ENCODE assay signal across 7 cellular contexts in the genomic region with DNA sequence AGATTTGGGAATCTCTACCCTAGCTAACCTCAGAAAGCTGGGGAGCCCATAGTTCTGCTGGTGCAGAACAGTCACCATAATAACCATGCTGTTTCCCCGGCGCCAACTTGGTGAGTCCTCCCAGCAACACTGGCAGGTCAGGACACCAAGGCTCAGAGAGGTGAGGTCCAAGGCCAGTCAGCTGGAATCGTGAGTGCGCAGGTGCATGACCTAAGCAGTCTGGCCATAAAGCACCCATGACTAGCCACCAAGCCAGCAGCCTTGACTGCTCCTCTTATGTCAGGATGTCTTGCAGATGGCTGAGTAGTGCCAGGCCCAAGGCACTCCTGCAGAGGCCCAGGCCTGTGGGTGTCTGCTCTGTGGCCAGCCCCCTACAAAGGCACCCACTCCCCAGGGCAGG. TPM values are rescaled to one million over a fixed set of nuclear protein-coding genes. Genes with fewer than 3 reads are reported as not detected.
DNase-seq lines count a peak whose midpoint lies in the region; ATAC-seq, FAIRE-seq and TF ChIP-seq lines count a peak whose summit lies in the region.

No MANE protein-coding gene starts in this region.

- H2BK15ac ChIP-seq in H9 (ENCODE audit: low read depth, low read length) = no peak overlapping the region

- no peak overlapping the region for H4K8ac ChIP-seq in H9 (replicated peaks; ENCODE audit: insufficient read length, low read depth, low read length)

- H2BK120ac ChIP-seq in H9 (ENCODE audit: low read depth, low read length, poor library complexity, severe bottlenecking) = no peak overlapping the region

- H3K4me3 ChIP-seq in keratinocyte (ENCODE audit: control insufficient read depth in 2 of 3, extremely low read depth in 1 of 3, insufficient read depth in 2 of 3, low read depth in 1 of 3, low read length in 3 of 3) = peak overlapping the region in 2 of 3 experiments; percentile 18 to 66

- H2AFZ ChIP-seq in H9 (ENCODE audit: low read length) = no peak overlapping the region
- no peak overlapping the region for H2AFZ ChIP-seq in keratinocyte (ENCODE audit: control insufficient read depth, low read length)

- H3K4me1 Mint-ChIP-seq in H9 = peaks cover 37 to 41% of the 10 kb centered on the region in 2 experiments
- H3K4me1 Mint-ChIP-seq in WTC11 = peaks cover 42% of the 10 kb centered on the region
- H3K4me1 Mint-ChIP-seq in stimulated activated naive CD8-positive, alpha-beta T cell treated with anti-CD3 and anti-CD28 coated beads, Interleukin-15, Interleukin-2, amounts not matched to agents 100 ng/mL and 50 ng/mL, for 24 hours (ENCODE audit: low read depth) = peaks cover 60% of the 10 kb centered on the region

- dilution Hi-C loops in keratinocyte (cut with MboI; ENCODE audit: extremely low pct_ligation_motif_present, low sequenced_read_pairs) = no loop called here

- H3K9me3 ChIP-seq in H9 (ENCODE audit: control insufficient read depth, low read depth, low read length) (no peaks in the 10 kb centered on the region), keratinocyte (ENCODE audit: control insufficient read depth, low read depth, low read length) (no peaks in the 10 kb centered on the region)

- peaks cover 21 to 47% (median 45%) of the 10 kb centered on the region in 3 experiments for H3K36me3 Mint-ChIP-seq in H9 (ENCODE audit: insufficient read depth in 1 of 3, low read depth in 3 of 3)
- H3K36me3 Mint-ChIP-seq in WTC11 = peaks cover 27% of the 10 kb centered on the region
- peaks cover 5% of the 10 kb centered on the region for H3K36me3 Mint-ChIP-seq in stimulated activated naive CD8-positive, alpha-beta T cell treated with anti-CD3 and anti-CD28 coated beads, Interleukin-15, Interleukin-2, amounts not matched to agents 100 ng/mL and 50 ng/mL, for 24 hours (ENCODE audit: low read depth)

- no peak overlapping the region for H2AK5ac ChIP-seq in H9 (ENCODE audit: insufficient read length, low read length)

- H2BK12ac ChIP-seq in H9 (ENCODE audit: insufficient read length, low read depth, low read length) = no peak overlapping the region

- H3K56ac ChIP-seq in H9 (ENCODE audit: insufficient read length, low read depth, low read length) = no peak overlapping the region

- ATAC-seq in WTC11 (no peak), HG02852 (IDR thresholded peaks at IDR 0.05; ENCODE audit: unreplicated experiment) (no peak), HG03342 (IDR thresholded peaks at IDR 0.05; ENCODE audit: unreplicated experiment) (no peak)

- no peak overlapping the region for H3K18ac ChIP-seq in H9 (ENCODE audit: insufficient read length, low read depth, low read length)

- POLR2A ChIA-PET in WTC11 (lab: Charles Lee) = interaction anchor here (1.0 to 1.6 kb wide), 4 partner anchors 9 to 119 kb away, joined by 3 to 4 read pairs (median 4); no protein-coding TSS in a partner anchor

- no peak overlapping the region for H3K23ac ChIP-seq in H9 (ENCODE audit: insufficient read length, low read depth, low read length)

- H3K79me1 ChIP-seq in H9 (ENCODE audit: insufficient read depth, low read depth, low read length, poor library complexity, severe bottlenecking) = peaks cover 3% of the 10 kb centered on the region

- H3K27me3 ChIP-seq in H9 (ENCODE audit: insufficient read depth, low read length) (no peaks in the 10 kb centered on the region), keratinocyte (ENCODE audit: control insufficient read depth, extremely low read depth, insufficient read depth, low read length) (no peaks in the 10 kb centered on the region)

- H4K20me1 ChIP-seq in H9 (ENCODE audit: control insufficient read depth, insufficient read depth, insufficient read length) (peaks cover 2% of the 10 kb centered on the region), keratinocyte (ENCODE audit: control insufficient read depth, extremely low read depth, insufficient read depth, low read length) (no peaks in the 10 kb centered on the region)

- H3K36me3 ChIP-seq in keratinocyte (ENCODE audit: control insufficient read depth in 2 of 2, extremely low read depth in 1 of 2, insufficient read depth in 2 of 2, low read length in 2 of 2) = peaks cover 2 to 19% of the 10 kb centered on the region in 2 experiments

- H4K5ac ChIP-seq in H9 (ENCODE audit: insufficient read length, low read depth, low read length) = no peak overlapping the region

- H3K14ac ChIP-seq in H9 (ENCODE audit: insufficient read depth, low read length) = no peak overlapping the region

- no CpG with 5 or more reads among the region's 4 CpGs for WGBS in H9 (ENCODE audit: extremely low coverage, insufficient read length, low lambda C conversion rate)

- no peak for DNase-seq in H9
- no peak for DNase-seq in WTC11 (ENCODE audit: low spot score)
- DNase-seq in keratinocyte (ENCODE audit: low read depth, low spot score) = no peak
- DNase-seq in DMS 273 (lab: John Stamatoyannopoulos, UW; ENCODE audit: unreplicated experiment) = no peak

- H3K27ac Mint-ChIP-seq in H9 = peak overlapping the region in 1 of 3 experiments; percentile 86; a peak in 3 of 7 replicates
- peak overlapping the region; percentile 98 for H3K27ac Mint-ChIP-seq in WTC11
- H3K27ac Mint-ChIP-seq in stimulated activated naive CD8-positive, alpha-beta T cell treated with anti-CD3 and anti-CD28 coated beads, Interleukin-15, Interleukin-2, amounts not matched to agents 100 ng/mL and 50 ng/mL, for 24 hours = peak overlapping the region; percentile 93

- H3K9me3 Mint-ChIP-seq in H9 (no peaks in the 10 kb centered on the region), WTC11 (no peaks in the 10 kb centered on the region)
- H3K9me3 Mint-ChIP-seq in stimulated activated naive CD8-positive, alpha-beta T cell treated with anti-CD3 and anti-CD28 coated beads, Interleukin-15, Interleukin-2, amounts not matched to agents 100 ng/mL and 50 ng/mL, for 24 hours = no peaks in the 10 kb centered on the region

- no peak overlapping the region for H2BK5ac ChIP-seq in H9 (ENCODE audit: insufficient read length, low read length)

- no peak overlapping the region for H3K27ac ChIP-seq in H9 (ENCODE audit: insufficient read length, low read depth, low read length)
- H3K27ac ChIP-seq in keratinocyte (ENCODE audit: control insufficient read depth, insufficient read depth, low read length) = peak overlapping the region; percentile 98

- H3K79me2 ChIP-seq in H9 (ENCODE audit: insufficient read depth, low read length) = peaks cover 38% of the 10 kb centered on the region
- H3K79me2 ChIP-seq in keratinocyte (ENCODE audit: control insufficient read depth, insufficient read depth, low read length) = peaks cover 36% of the 10 kb centered on the region

- no peak overlapping the region for H3K9ac ChIP-seq in H9 (ENCODE audit: extremely low read depth, insufficient read length, low read length)
- peak overlapping the region; percentile 35 for H3K9ac ChIP-seq in keratinocyte (ENCODE audit: control insufficient read depth, extremely low read depth, insufficient read depth, low read length)

- H3K4me3 Mint-ChIP-seq in H9 (peak overlapping the region; percentile 92 to 99; a peak in 4 of 5 replicates), WTC11 (peak overlapping the region; percentile 94)
- peak overlapping the region; percentile 98 for H3K4me3 Mint-ChIP-seq in stimulated activated naive CD8-positive, alpha-beta T cell treated with anti-CD3 and anti-CD28 coated beads, Interleukin-15, Interleukin-2, amounts not matched to agents 100 ng/mL and 50 ng/mL, for 24 hours

- no peak overlapping the region for H3T11ph ChIP-seq in H9 (ENCODE audit: low read length)

- H3K4ac ChIP-seq in H9 (ENCODE audit: low read depth, low read length) = no peak overlapping the region

- H3K4me1 ChIP-seq in H9 (ENCODE audit: insufficient read depth, low read length) = no peaks in the 10 kb centered on the region; the same call in 1 of the 2 replicates
- peaks cover 37% of the 10 kb centered on the region for H3K4me1 ChIP-seq in keratinocyte (ENCODE audit: control insufficient read depth, extremely low read depth, insufficient read depth, low read length)

- FAIRE-seq in keratinocyte (lab: Jason Lieb, UNC) = peak; percentile 9

- H4K91ac ChIP-seq in H9 (ENCODE audit: insufficient read length, low read depth, low read length) = no peak overlapping the region

- peaks cover 4% of the 10 kb centered on the region for H3K9me1 ChIP-seq in keratinocyte (ENCODE audit: control insufficient read depth, extremely low read depth, insufficient read depth, low read length)

- TF ChIP-seq CTCF in H9 (conservative IDR thresholded peaks at IDR 0.05) (no peak), WTC11 (IDR thresholded peaks at IDR 0.05) (no peak), keratinocyte (optimal IDR thresholded peaks at IDR 0.05 in 1 of 3, IDR thresholded peaks at IDR 0.05 in 1 of 3, conservative IDR thresholded peaks at IDR 0.05 in 1 of 3; ENCODE audit: extremely low read depth in 1 of 3, insufficient read depth in 2 of 3, low read length in 3 of 3) (no peak)

- H3K4me2 ChIP-seq in H9 (ENCODE audit: insufficient read depth, insufficient read length, low read length) (peak overlapping the region; percentile 44), keratinocyte (ENCODE audit: control insufficient read depth, extremely low read depth, insufficient read depth, low read depth, low read length) (peak overlapping the region; percentile 94)

- H3K27me3 Mint-ChIP-seq in H9 (ENCODE audit: low read depth) = peaks cover 1% of the 10 kb centered on the region; the same call in 1 of the 2 replicates
- no peaks in the 10 kb centered on the region for H3K27me3 Mint-ChIP-seq in WTC11 (ENCODE audit: low read depth)
- no peaks in the 10 kb centered on the region for H3K27me3 Mint-ChIP-seq in stimulated activated naive CD8-positive, alpha-beta T cell treated with anti-CD3 and anti-CD28 coated beads, Interleukin-15, Interleukin-2, amounts not matched to agents 100 ng/mL and 50 ng/mL, for 24 hours

- H2BK20ac ChIP-seq in H9 (ENCODE audit: low read depth, low read length, poor library complexity, severe bottlenecking) = no peak overlapping the region

- CTCF ChIA-PET in WTC11 (lab: Charles Lee) = interaction anchor here (1.0 to 1.3 kb wide), 2 partner anchors 129 to 805 kb away, joined by 3 read pairs; no protein-coding TSS in a partner anchor

- H3K23me2 ChIP-seq in H9 (ENCODE audit: insufficient read length, low read depth, low read length, poor library complexity, severe bottlenecking) = peaks cover 11% of the 10 kb centered on the region

RNA-seq across cellular contexts. Expression of a gene that starts 2.6 kb away (rescaled TPM):
- 172 and 175 TPM in 2 replicates for total RNA-seq in H9 (2021)
- total RNA-seq in WTC11 (2021) = 204 to 233 TPM (median 216 TPM) in 3 replicates
- polyA plus RNA-seq in keratinocyte = 5.3 to 9.9 TPM (median 6.4 TPM) in 3 replicates
- 7.6 TPM for polyA plus RNA-seq in keratinocyte (2011; ENCODE audit: low read depth)
- 5.5 and 10.2 TPM in 2 replicates for polyA plus RNA-seq in keratinocyte (2011; cell fraction: cytosol; rRNA removed)
- 35.9 and 49.7 TPM in 2 replicates for polyA plus RNA-seq in keratinocyte (2011; cell fraction: nucleus; rRNA removed)
- 18.2 and 30.0 TPM in 2 replicates for polyA plus RNA-seq in keratinocyte (2012; ENCODE audit: low replicate concordance)
- 5.0 to 16.2 TPM (median 7.2 TPM) in 3 replicates for polyA minus RNA-seq in keratinocyte
- polyA minus RNA-seq in keratinocyte (2011; cell fraction: cytosol; rRNA and poly(A)+ RNA removed) = 28.8 TPM
- polyA minus RNA-seq in keratinocyte (2011; cell fraction: nucleus; rRNA and poly(A)+ RNA removed) = 15.8 and 17.5 TPM in 2 replicates

RNA-seq across cellular contexts. Expression of a gene that starts 14.5 kb away (rescaled TPM):
- total RNA-seq in H9 (2021) (0.90 TPM in 2 replicates), WTC11 (2021) (0.44 to 1.1 TPM (median 0.63 TPM) in 3 replicates)
- polyA plus RNA-seq in keratinocyte = 0.01 TPM in 2 of 3 replicates, not detected in the other
- not detected for polyA plus RNA-seq in keratinocyte (2011; ENCODE audit: low read depth)
- polyA plus RNA-seq in keratinocyte (2011; cell fraction: cytosol; rRNA removed) = not detected in 2 replicates
- polyA plus RNA-seq in keratinocyte (2011; cell fraction: nucleus; rRNA removed) = 0.03 TPM in 1 of 2 replicates, not detected in the other
- polyA plus RNA-seq in keratinocyte (2012; ENCODE audit: low replicate concordance) = 0.24 TPM in 1 of 2 replicates, not detected in the other
- polyA minus RNA-seq in keratinocyte = 0.07 TPM in 1 of 3 replicates, not detected in the others
- not detected for polyA minus RNA-seq in keratinocyte (2011; cell fraction: cytosol; rRNA and poly(A)+ RNA removed)
- polyA minus RNA-seq in keratinocyte (2011; cell fraction: nucleus; rRNA and poly(A)+ RNA removed) = not detected in 2 replicates
